38 cellular contexts compared by ENCODE assay signal in the genomic region with DNA sequence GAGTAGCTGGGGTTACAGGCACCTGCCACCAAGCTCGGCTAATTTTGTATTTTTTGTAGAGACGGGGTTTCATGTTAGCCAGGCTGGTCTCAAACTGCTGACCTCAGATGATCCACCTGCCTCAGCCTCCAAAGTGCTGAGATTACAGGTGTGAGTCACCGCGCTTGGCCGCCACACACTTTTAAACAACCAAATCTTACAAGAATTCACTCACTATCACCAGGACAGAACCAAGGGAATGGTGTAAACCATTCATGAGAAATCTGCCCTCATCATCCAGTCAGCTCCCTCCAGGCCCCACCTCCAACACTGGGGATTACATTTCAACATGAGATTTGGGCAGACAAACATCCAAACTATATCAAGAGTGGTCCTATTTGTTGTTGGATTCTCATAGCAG. TPM values are rescaled to one million over a fixed set of nuclear protein-coding genes. Genes with fewer than 3 reads are reported as not detected.
"Had no signal": no experiment of that assay in that cellular context is flagged by ENCODE, and none has a peak within 500 bp of the region (broad histone marks: within the 10 kb centered on the region; RNA-seq: fewer than 3 reads in every experiment).

No MANE protein-coding gene starts in this region.

- H3K27ac Mint-ChIP-seq: activated naive CD4-positive, alpha-beta T cell treated with anti-CD3 and anti-CD28 coated beads for 36 hours; activated naive CD4-positive, alpha-beta T cell treated with anti-CD3 and anti-CD28 coated beads, Interleukin-2, amount 10 ng/mL, durations not matched to agents 7 days and 5 days; activated naive CD4-positive, alpha-beta T cell treated with anti-CD3 and anti-CD28 coated beads, Interleukin-2, amount 50 U/mL, for 24 hours; activated naive CD4-positive, alpha-beta T cell treated with anti-CD3 and anti-CD28 coated beads, Interleukin-2, amount 50 U/mL, for 72 hours; activated naive CD8-positive, alpha-beta T cell; activated naive CD8-positive, alpha-beta T cell treated with anti-CD3 and anti-CD28 coated beads for 36 hours; activated naive CD8-positive, alpha-beta T cell treated with anti-CD3 and anti-CD28 coated beads, Interleukin-2, amount 10 ng/mL, durations not matched to agents 7 days and 5 days; activated naive CD8-positive, alpha-beta T cell treated with anti-CD3 and anti-CD28 coated beads, Interleukin-2, amount 50 U/mL, for 24 hours; activated T-cell treated with anti-CD3 and anti-CD28 coated beads, Interleukin-2, amount 50 U/mL, for 24 hours; activated T-cell treated with anti-CD3 and anti-CD28 coated beads, Interleukin-2, amount 50 U/mL, for 72 hours; activated T-helper 1 cell treated with anti-CD3 and anti-CD28 coated beads, Interleukin-12 subunit alpha, Interleukin-12 subunit beta, Interleukin-2, Interleukin-4 antibody, amounts not matched to agents 30 ng/mL and 10 ng/mL and 1 ng/mL, durations not matched to agents 14 hours and 24 hours and 36 hours; activated T-helper 17 cell treated with anti-CD3 and anti-CD28 coated beads, Interleukin-2, amount 50 U/mL, for 72 hours; activated T-helper 2 cell treated with anti-CD3 and anti-CD28 coated beads, Interferon-gamma antibody, Interleukin-2, Interleukin-4, amounts not matched to agents 10 μg/mL and 5 μg/mL and 100 μg/mL, durations not matched to agents 14 hours and 24 hours and 36 hours; brain had no signal

- H3K27ac ChIP-seq: adrenal gland, ascending aorta, body of pancreas, brain microvascular endothelial cell, breast epithelium, cardiac muscle cell had no signal

- ATAC-seq: activated naive CD4-positive, alpha-beta T cell treated with anti-CD3 and anti-CD28 coated beads, Interleukin-2, amount 50 U/mL, for 72 hours; activated naive CD8-positive, alpha-beta T cell treated with anti-CD3 and anti-CD28 coated beads, Interleukin-2, amount 50 U/mL, for 24 hours; activated T-cell treated with anti-CD3 and anti-CD28 coated beads, Interleukin-2, amount 50 U/mL, for 4 hours; activated T-cell treated with anti-CD3 and anti-CD28 coated beads, Interleukin-2, amount 50 U/mL, for 72 hours; activated T-helper 17 cell treated with anti-CD3 and anti-CD28 coated beads, Interleukin-2, amount 50 U/mL, for 72 hours; body of pancreas had no signal

- H3K4me1 ChIP-seq: adrenal gland, ascending aorta, body of pancreas, breast epithelium had no signal

- H3K27me3 ChIP-seq: adrenal gland, ascending aorta, body of pancreas, brain microvascular endothelial cell, breast epithelium, cardiac muscle cell had no signal

- H3K27me3 Mint-ChIP-seq: activated naive CD4-positive, alpha-beta T cell treated with anti-CD3 and anti-CD28 coated beads, Interleukin-2, amount 10 ng/mL, durations not matched to agents 7 days and 5 days had no signal

- H3K9me3 ChIP-seq: adrenal gland, ascending aorta, body of pancreas, breast epithelium had no signal

- H3K4me3 Mint-ChIP-seq: activated naive CD4-positive, alpha-beta T cell treated with anti-CD3 and anti-CD28 coated beads for 36 hours; activated naive CD4-positive, alpha-beta T cell treated with anti-CD3 and anti-CD28 coated beads, Interleukin-2, amount 10 ng/mL, durations not matched to agents 7 days and 5 days; activated naive CD4-positive, alpha-beta T cell treated with anti-CD3 and anti-CD28 coated beads, Interleukin-2, amount 50 U/mL, for 24 hours; activated naive CD8-positive, alpha-beta T cell; activated naive CD8-positive, alpha-beta T cell treated with anti-CD3 and anti-CD28 coated beads for 36 hours; activated naive CD8-positive, alpha-beta T cell treated with anti-CD3 and anti-CD28 coated beads, Interleukin-2, amount 10 ng/mL, durations not matched to agents 7 days and 5 days; activated naive CD8-positive, alpha-beta T cell treated with anti-CD3 and anti-CD28 coated beads, Interleukin-2, amount 50 U/mL, for 24 hours; activated T-cell treated with anti-CD3 and anti-CD28 coated beads, Interleukin-2, amount 50 U/mL, for 24 hours; activated T-cell treated with anti-CD3 and anti-CD28 coated beads, Interleukin-2, amount 50 U/mL, for 4 hours; activated T-cell treated with anti-CD3 and anti-CD28 coated beads, Interleukin-2, amount 50 U/mL, for 72 hours; activated T-helper 1 cell treated with anti-CD3 and anti-CD28 coated beads, Interleukin-12 subunit alpha, Interleukin-12 subunit beta, Interleukin-2, Interleukin-4 antibody, amounts not matched to agents 30 ng/mL and 10 ng/mL and 1 ng/mL, durations not matched to agents 14 hours and 24 hours and 36 hours; activated T-helper 17 cell treated with anti-CD3 and anti-CD28 coated beads, Interleukin-2, amount 50 U/mL, for 72 hours; brain; central memory CD8-positive, alpha-beta T cell had no signal

- H3K36me3 Mint-ChIP-seq: activated naive CD4-positive, alpha-beta T cell treated with anti-CD3 and anti-CD28 coated beads, Interleukin-2, amount 10 ng/mL, durations not matched to agents 7 days and 5 days; activated naive CD4-positive, alpha-beta T cell treated with anti-CD3 and anti-CD28 coated beads, Interleukin-2, amount 50 U/mL, for 24 hours; activated naive CD4-positive, alpha-beta T cell treated with anti-CD3 and anti-CD28 coated beads, Interleukin-2, amount 50 U/mL, for 72 hours; activated naive CD8-positive, alpha-beta T cell; activated naive CD8-positive, alpha-beta T cell treated with anti-CD3 and anti-CD28 coated beads for 36 hours; activated naive CD8-positive, alpha-beta T cell treated with anti-CD3 and anti-CD28 coated beads, Interleukin-2, amount 10 ng/mL, durations not matched to agents 7 days and 5 days; brain had no signal

- H3K4me3 ChIP-seq: adrenal gland, ascending aorta, body of pancreas, breast epithelium, cardiac muscle cell had no signal

- H3K4me1 Mint-ChIP-seq: activated naive CD4-positive, alpha-beta T cell treated with anti-CD3 and anti-CD28 coated beads, Interleukin-2, amount 10 ng/mL, durations not matched to agents 7 days and 5 days; activated naive CD4-positive, alpha-beta T cell treated with anti-CD3 and anti-CD28 coated beads, Interleukin-2, amount 50 U/mL, for 24 hours; activated naive CD8-positive, alpha-beta T cell treated with anti-CD3 and anti-CD28 coated beads for 36 hours; activated naive CD8-positive, alpha-beta T cell treated with anti-CD3 and anti-CD28 coated beads, Interleukin-2, amount 10 ng/mL, durations not matched to agents 7 days and 5 days; activated naive CD8-positive, alpha-beta T cell treated with anti-CD3 and anti-CD28 coated beads, Interleukin-2, amount 50 U/mL, for 24 hours; activated T-helper 17 cell treated with anti-CD3 and anti-CD28 coated beads, Interleukin-2, amount 50 U/mL, for 72 hours; brain; central memory CD8-positive, alpha-beta T cell had no signal

- DNase-seq: activated effector memory CD4-positive, alpha-beta T cell treated with anti-CD3 and anti-CD28 coated beads, Interleukin-2, amount 50 U/mL, for 16 hours; activated effector memory CD4-positive, alpha-beta T cell treated with Interleukin-2 at 50 U/mL for 16 hours; activated gamma-delta T cell; activated gamma-delta T cell treated with Interleukin-2 at 50 U/mL for 16 hours; activated naive CD4-positive, alpha-beta T cell; activated naive CD4-positive, alpha-beta T cell treated with anti-CD3 and anti-CD28 coated beads for 36 hours; activated naive CD4-positive, alpha-beta T cell treated with anti-CD3 and anti-CD28 coated beads, Interleukin-2, amount 10 ng/mL, durations not matched to agents 7 days and 5 days; activated naive CD4-positive, alpha-beta T cell treated with anti-CD3 and anti-CD28 coated beads, Interleukin-2, amount 50 U/mL, for 16 hours; activated naive CD4-positive, alpha-beta T cell treated with Interleukin-2 at 50 U/mL for 16 hours; activated naive CD8-positive, alpha-beta T cell treated with anti-CD3 and anti-CD28 coated beads for 36 hours; activated naive CD8-positive, alpha-beta T cell treated with anti-CD3 and anti-CD28 coated beads, Interleukin-2, amount 10 ng/mL, durations not matched to agents 7 days and 5 days; activated naive CD8-positive, alpha-beta T cell treated with anti-CD3 and anti-CD28 coated beads, Interleukin-2, amount 50 U/mL, for 24 hours; activated T-cell treated with anti-CD3 and anti-CD28 coated beads, Interleukin-2, amount 50 U/mL, for 1 hour; activated T-cell treated with anti-CD3 and anti-CD28 coated beads, Interleukin-2, amount 50 U/mL, for 24 hours; activated T-cell treated with anti-CD3 and anti-CD28 coated beads, Interleukin-2, amount 50 U/mL, for 4 hours; activated T-cell treated with anti-CD3 and anti-CD28 coated beads, Interleukin-2, amount 50 U/mL, for 48 hours; activated T-cell treated with anti-CD3 and anti-CD28 coated beads, Interleukin-2, amount 50 U/mL, for 72 hours; adrenal gland; amniotic stem cell; amygdala; anterior cingulate cortex; aorta; body of pancreas; brain microvascular endothelial cell; caudate nucleus; central memory CD4-positive, alpha-beta T cell; cerebellar nuclear complex had no signal

- H3K9me3 Mint-ChIP-seq: activated naive CD4-positive, alpha-beta T cell treated with anti-CD3 and anti-CD28 coated beads for 36 hours; activated naive CD4-positive, alpha-beta T cell treated with anti-CD3 and anti-CD28 coated beads, Interleukin-2, amount 50 U/mL, for 24 hours; activated naive CD8-positive, alpha-beta T cell treated with anti-CD3 and anti-CD28 coated beads, Interleukin-2, amount 50 U/mL, for 24 hours; activated T-cell treated with anti-CD3 and anti-CD28 coated beads, Interleukin-2, amount 50 U/mL, for 4 hours; activated T-cell treated with anti-CD3 and anti-CD28 coated beads, Interleukin-2, amount 50 U/mL, for 72 hours had no signal

- H3K36me3 ChIP-seq: adrenal gland, ascending aorta, brain microvascular endothelial cell, breast epithelium, cardiac muscle cell had no signal

RNA-seq across cellular contexts. Expression of gene MGAM, which starts 43.6 kb away (rescaled TPM):
- total RNA-seq: activated naive CD4-positive, alpha-beta T cell treated with anti-CD3 and anti-CD28 coated beads for 36 hours; activated naive CD8-positive, alpha-beta T cell treated with anti-CD3 and anti-CD28 coated beads, Interleukin-2, amount 10 ng/mL, durations not matched to agents 7 days and 5 days; activated T-cell treated with anti-CD3 and anti-CD28 coated beads, Interleukin-2, amount 50 U/mL, for 4 hours; activated T-helper 1 cell treated with anti-CD3 and anti-CD28 coated beads, Interleukin-12 subunit alpha, Interleukin-12 subunit beta, Interleukin-2, Interleukin-4 antibody, amounts not matched to agents 30 ng/mL and 10 ng/mL and 1 ng/mL, durations not matched to agents 14 hours and 24 hours and 36 hours; activated T-helper 2 cell treated with anti-CD3 and anti-CD28 coated beads, Interferon-gamma antibody, Interleukin-2, Interleukin-4, amounts not matched to agents 10 μg/mL and 5 μg/mL and 100 μg/mL, durations not matched to agents 14 hours and 24 hours and 36 hours; ascending aorta; cardiac muscle cell had no signal
- polyA plus RNA-seq: cardiac muscle cell had no signal
